25 cellular contexts compared by ENCODE assay signal in the genomic region with DNA sequence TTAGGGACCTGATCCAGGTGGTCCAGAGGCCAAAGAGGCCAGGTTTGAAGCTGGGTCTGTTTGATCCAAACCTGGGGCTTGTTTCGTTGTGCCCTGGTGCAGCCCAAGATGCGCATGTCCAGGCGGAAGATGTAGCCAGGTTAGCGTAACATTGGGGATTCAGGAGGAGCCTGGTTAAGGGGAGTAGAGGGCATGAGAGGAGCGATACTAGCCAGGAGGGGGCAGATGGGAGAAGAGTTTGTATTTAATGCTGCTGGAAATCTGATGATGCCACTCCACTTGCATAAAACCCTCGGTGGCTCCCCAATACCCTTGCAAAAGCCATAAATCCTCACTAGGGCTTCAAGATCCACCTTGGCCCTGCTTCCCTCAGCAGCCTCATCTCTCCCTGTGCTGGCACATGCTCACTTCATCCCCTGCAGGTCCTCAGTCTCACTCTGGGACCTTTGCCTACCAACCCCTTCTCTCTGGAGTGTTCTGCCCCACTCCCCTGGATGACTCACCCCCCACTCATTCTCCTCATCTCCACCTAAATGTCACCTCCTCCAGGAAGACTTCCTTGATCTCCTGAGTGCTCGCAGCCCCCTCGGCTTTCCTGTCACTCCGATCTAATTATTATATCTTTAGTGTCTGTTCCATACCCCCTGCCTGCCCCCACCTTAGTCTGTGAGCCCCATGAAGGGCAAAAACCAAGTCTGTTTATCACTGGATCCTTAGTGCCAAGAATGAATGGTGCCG.
DNase-seq lines count a peak whose midpoint lies in the region; ATAC-seq, FAIRE-seq and TF ChIP-seq lines count a peak whose summit lies in the region.
"Had no signal": no experiment of that assay in that cellular context is flagged by ENCODE, and none has a peak within 500 bp of the region (broad histone marks: within the 10 kb centered on the region; RNA-seq: fewer than 3 reads in every experiment).

No MANE protein-coding gene starts in this region.

- no peak overlapping the region for H3K27ac ChIP-seq in HCT116 (ENCODE audit: low read depth, low read length)
- H3K27ac ChIP-seq: gastrocnemius medialis, SJCRH30, spleen, uterus had no signal

- CTCF ChIA-PET in HCT116 (lab: Charles Lee): no interaction called here

- no peaks in the 10 kb centered on the region for H4K20me1 ChIP-seq in HCT116 (ENCODE audit: insufficient read depth)

- POLR2A ChIA-PET in HCT116 (lab: Charles Lee): no interaction called here

- DNase-seq in AG10803 (ENCODE audit: low read depth): no peak
- no peak for DNase-seq in HCT116 (ENCODE audit: low read depth, low spot score)
- DNase-seq in bronchial epithelial cell (ENCODE audit: low read depth): no peak
- peak; percentile 62 for DNase-seq in iPS-NIHi7 (ENCODE audit: extremely low spot score)
- DNase-seq in effector CD8-positive, alpha-beta T cell (lab: John Stamatoyannopoulos, UW): no peak
- DNase-seq in stimulated activated CD8-positive, alpha-beta memory T cell treated with anti-CD3 and anti-CD28 coated beads, Interleukin-4, amount 100 ng/mL, for 48 hours: no peak
- DNase-seq: activated CD4-positive, CD25-positive, alpha-beta regulatory T cell; activated CD8-positive, alpha-beta T cell treated with anti-CD3 and anti-CD28 coated beads for 36 hours; activated naive CD4-positive, alpha-beta T cell treated with anti-CD3 and anti-CD28 coated beads, Interleukin-2, amount 50 U/mL, for 16 hours; activated T-cell treated with anti-CD3 and anti-CD28 coated beads, Interleukin-2, amount 50 U/mL, for 4 hours; CD8-positive, alpha-beta memory T cell; cortex of kidney; DMS79; gastrocnemius medialis; left cardiac atrium; NCI-H526; PC-3; spleen; substantia nigra; T-helper 2 cell; uterus had no signal

- H3K27me3 ChIP-seq in HCT116 (ENCODE audit: insufficient read depth, low read length): no peaks in the 10 kb centered on the region
- H3K27me3 ChIP-seq in bronchial epithelial cell (ENCODE audit: control insufficient read depth, insufficient read depth, low read length): no peaks in the 10 kb centered on the region
- H3K27me3 ChIP-seq: gastrocnemius medialis, SJCRH30, spleen, uterus had no signal

- no peak overlapping the region for H3K4me2 ChIP-seq in HCT116 (ENCODE audit: low read length)

- H3K4me1 ChIP-seq in HCT116 (ENCODE audit: control insufficient read depth in 1 of 2, insufficient read depth in 2 of 2, low read length in 2 of 2): peaks cover 0 to 4% of the 10 kb centered on the region in 2 experiments; a peak in 1 of 4 replicates
- H3K4me1 ChIP-seq: SJCRH30, uterus had no signal

- no peak for TF ChIP-seq POLR2A in HCT116 (IDR thresholded peaks at IDR 0.05; ENCODE audit: borderline replicate concordance, extremely low read depth, insufficient read depth, insufficient read length)

- ATAC-seq in HCT116 (0 out of 2 replicates have a peak, but pooled peaks have one; percentile 45), HG03039 (IDR thresholded peaks at IDR 0.05; ENCODE audit: unreplicated experiment) (no peak), GM18870 (IDR thresholded peaks at IDR 0.05; ENCODE audit: unreplicated experiment) (no peak)
- ATAC-seq: activated CD8-positive, alpha-beta T cell treated with anti-CD3 and anti-CD28 coated beads for 36 hours; activated T-cell treated with anti-CD3 and anti-CD28 coated beads, Interleukin-2, amount 50 U/mL, for 4 hours; gastrocnemius medialis; left cardiac atrium; PC-3 had no signal

- H3K9me2 ChIP-seq in HCT116 (ENCODE audit: insufficient read depth): no peaks in the 10 kb centered on the region

- no peak overlapping the region for H2AFZ ChIP-seq in HCT116 (ENCODE audit: low read depth, low read length, poor library complexity, severe bottlenecking)

- H3K4me3 ChIP-seq in AG10803 (ENCODE audit: low read length) (no peak overlapping the region), HCT116 (replicated peaks in 1 of 2; ENCODE audit: low read depth in 1 of 2, low read length in 2 of 2) (no peak overlapping the region), bronchial epithelial cell (ENCODE audit: low read depth, low read length) (no peak overlapping the region)
- H3K4me3 ChIP-seq: gastrocnemius medialis, SJCRH30, spleen, uterus had no signal

- TF ChIP-seq CTCF in AG10803 (conservative IDR thresholded peaks at IDR 0.05; ENCODE audit: low read length): 0 out of 2 replicates have a peak, but pooled peaks have one; percentile 11
- peak in 2 of 3 experiments; percentile 19 to 31; a peak in 3 of 6 replicates for TF ChIP-seq CTCF in HCT116 (IDR thresholded peaks at IDR 0.05 in 2 of 3, conservative IDR thresholded peaks at IDR 0.05 in 1 of 3; ENCODE audit: borderline replicate concordance in 1 of 3, insufficient read depth in 1 of 3, low read depth in 2 of 3, low read length in 2 of 3)
- no peak for TF ChIP-seq CTCF in bronchial epithelial cell (IDR thresholded peaks at IDR 0.05; ENCODE audit: insufficient read depth, low read length, severe bottlenecking)

- intact Hi-C loops in HCT116 (cut with micrococcal nuclease): no loop called here

- H3K9me3 ChIP-seq in HCT116 (ENCODE audit: control insufficient read depth in 1 of 2, insufficient read depth in 1 of 2, low read depth in 1 of 2, low read length in 2 of 2): peaks cover 0 to 5% of the 10 kb centered on the region in 2 experiments; a peak in 1 of 4 replicates
- H3K9me3 ChIP-seq: gastrocnemius medialis, uterus had no signal

- H3K9ac ChIP-seq in HCT116 (ENCODE audit: low read length): no peak overlapping the region

- no TSS peak for BruUV-seq in HCT116 (replicated peaks; lab: Mats Ljungman, UMichigan)

- peak; percentile 40 for FAIRE-seq in bronchial epithelial cell (lab: Jason Lieb, UNC)
- FAIRE-seq: endothelial cell of umbilical vein had no signal

- RAD21 ChIA-PET in HCT116 (lab: Charles Lee; ENCODE audit: low non-redundant PET in 1 of 2, low total read pairs in 2 of 2, uncharacterized antibody in 2 of 2, unreplicated experiment in 2 of 2): no interaction called here

- no peak for TF ChIP-seq RAD21 in HCT116 (IDR thresholded peaks at IDR 0.05; ENCODE audit: low read depth)

- no peaks in the 10 kb centered on the region for H3K79me2 ChIP-seq in HCT116 (ENCODE audit: insufficient read depth, low read length)

- H3K36me3 ChIP-seq in HCT116 (ENCODE audit: control insufficient read depth in 1 of 2, insufficient read depth in 2 of 2, low read length in 2 of 2): no peaks in the 10 kb centered on the region
- no peaks in the 10 kb centered on the region for H3K36me3 ChIP-seq in bronchial epithelial cell (ENCODE audit: control insufficient read depth, insufficient read depth, low read length)
- H3K36me3 ChIP-seq: gastrocnemius medialis, SJCRH30, uterus had no signal

TF ChIP-seq in HCT116, 20 proteins besides CTCF, POLR2A, EP300 and RAD21:
- TF ChIP-seq, protein P1, sequence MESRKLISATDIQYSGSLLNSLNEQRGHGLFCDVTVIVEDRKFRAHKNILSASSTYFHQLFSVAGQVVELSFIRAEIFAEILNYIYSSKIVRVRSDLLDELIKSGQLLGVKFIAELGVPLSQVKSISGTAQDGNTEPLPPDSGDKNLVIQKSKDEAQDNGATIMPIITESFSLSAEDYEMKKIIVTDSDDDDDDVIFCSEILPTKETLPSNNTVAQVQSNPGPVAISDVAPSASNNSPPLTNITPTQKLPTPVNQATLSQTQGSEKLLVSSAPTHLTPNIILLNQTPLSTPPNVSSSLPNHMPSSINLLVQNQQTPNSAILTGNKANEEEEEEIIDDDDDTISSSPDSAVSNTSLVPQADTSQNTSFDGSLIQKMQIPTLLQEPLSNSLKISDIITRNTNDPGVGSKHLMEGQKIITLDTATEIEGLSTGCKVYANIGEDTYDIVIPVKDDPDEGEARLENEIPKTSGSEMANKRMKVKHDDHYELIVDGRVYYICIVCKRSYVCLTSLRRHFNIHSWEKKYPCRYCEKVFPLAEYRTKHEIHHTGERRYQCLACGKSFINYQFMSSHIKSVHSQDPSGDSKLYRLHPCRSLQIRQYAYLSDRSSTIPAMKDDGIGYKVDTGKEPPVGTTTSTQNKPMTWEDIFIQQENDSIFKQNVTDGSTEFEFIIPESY (IDR thresholded peaks at IDR 0.05; ENCODE audit: extremely low read depth, insufficient replicate concordance, low read length): no peak
- TF ChIP-seq ELF1 (IDR thresholded peaks at IDR 0.05; ENCODE audit: borderline replicate concordance, low read depth): no peak
- no peak for TF ChIP-seq SP1 (IDR thresholded peaks at IDR 0.05; ENCODE audit: low read depth)
- TF ChIP-seq ZFX (IDR thresholded peaks at IDR 0.05): no peak
- no peak for TF ChIP-seq SIN3A (IDR thresholded peaks at IDR 0.05; ENCODE audit: low read depth)
- TF ChIP-seq TCF7L2 (IDR thresholded peaks at IDR 0.05; ENCODE audit: borderline replicate concordance, extremely low read depth, insufficient read depth, insufficient read length): no peak
- no peak for TF ChIP-seq POLR2AphosphoS5 (IDR thresholded peaks at IDR 0.05; ENCODE audit: low read depth, low read length)
- no peak for TF ChIP-seq EZH2phosphoT487 (IDR thresholded peaks at IDR 0.05; ENCODE audit: borderline replicate concordance)
- TF ChIP-seq SRF (IDR thresholded peaks at IDR 0.05; ENCODE audit: low read depth): no peak
- no peak for TF ChIP-seq EGR1 (IDR thresholded peaks at IDR 0.05; ENCODE audit: low read depth)
- TF ChIP-seq CEBPB (IDR thresholded peaks at IDR 0.05; ENCODE audit: low read depth): no peak
- TF ChIP-seq YY1 (IDR thresholded peaks at IDR 0.05; ENCODE audit: extremely low read depth, insufficient replicate concordance, low read depth, low read length): no peak
- no peak for TF ChIP-seq CBX3 (IDR thresholded peaks at IDR 0.05; ENCODE audit: low read depth)
